Comparison of ENCODE assay signal across 1 cellular context in the genomic region with DNA sequence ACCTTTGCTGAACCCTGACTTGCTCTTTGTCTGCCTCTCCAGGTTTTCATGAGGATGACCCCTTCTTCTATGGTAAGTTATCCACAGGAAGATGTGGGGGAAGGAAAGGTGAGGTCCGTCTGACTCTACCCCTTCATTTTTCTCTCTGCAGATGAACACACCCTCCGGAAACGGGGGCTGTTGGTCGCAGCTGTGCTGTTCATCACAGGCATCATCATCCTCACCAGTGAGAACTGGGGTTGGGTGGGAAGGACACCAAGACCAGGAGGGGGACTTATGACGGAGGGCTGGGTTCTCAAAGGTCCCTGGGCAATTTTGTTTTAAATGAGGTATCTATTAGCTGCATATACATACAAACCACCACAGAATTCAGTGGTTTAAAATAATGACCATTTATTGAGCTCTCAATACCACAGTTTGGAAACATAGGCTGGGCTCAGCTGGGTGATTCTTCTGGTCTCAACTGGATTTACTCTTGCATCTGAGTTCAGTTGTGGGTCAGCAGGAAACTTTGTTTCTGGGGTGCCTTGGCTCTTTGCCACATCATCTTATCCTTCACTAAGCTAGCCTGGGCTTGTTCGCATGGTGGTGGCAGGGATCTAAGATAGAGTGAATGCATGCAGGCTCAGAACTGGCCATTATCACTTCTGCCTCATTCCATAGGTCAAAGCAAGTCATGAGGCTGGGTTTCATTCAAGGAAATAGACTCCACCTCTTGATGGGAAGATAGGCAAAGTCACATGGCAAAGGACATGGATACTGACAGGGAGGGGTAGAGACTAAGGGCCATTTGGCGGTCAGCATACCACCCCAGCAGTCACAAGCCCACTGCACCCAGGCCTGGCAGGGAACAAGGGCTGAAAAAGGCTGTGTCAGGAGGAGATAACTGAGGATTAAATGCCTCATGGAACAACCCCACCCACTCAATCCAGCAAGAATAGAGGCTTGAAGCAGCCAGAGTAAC.
TF ChIP-seq lines count a peak whose summit lies in the region.

No MANE protein-coding gene starts in this region.

TF ChIP-seq in HCT116, 20 proteins besides CTCF, POLR2A, EP300 and RAD21:
- TF ChIP-seq EGR1 (IDR thresholded peaks at IDR 0.05; ENCODE audit: low read depth) (no peak), SP1 (IDR thresholded peaks at IDR 0.05; ENCODE audit: low read depth) (no peak), ZNF274 (IDR thresholded peaks at IDR 0.05; ENCODE audit: low read depth, low read length) (no peak), CBX3 (IDR thresholded peaks at IDR 0.05; ENCODE audit: low read depth) (no peak), EZH2 (IDR thresholded peaks at IDR 0.05) (no peak), SRF (IDR thresholded peaks at IDR 0.05; ENCODE audit: low read depth) (no peak), ZFX (IDR thresholded peaks at IDR 0.05) (no peak), JUND (IDR thresholded peaks at IDR 0.05) (no peak)
- TF ChIP-seq, protein P1, sequence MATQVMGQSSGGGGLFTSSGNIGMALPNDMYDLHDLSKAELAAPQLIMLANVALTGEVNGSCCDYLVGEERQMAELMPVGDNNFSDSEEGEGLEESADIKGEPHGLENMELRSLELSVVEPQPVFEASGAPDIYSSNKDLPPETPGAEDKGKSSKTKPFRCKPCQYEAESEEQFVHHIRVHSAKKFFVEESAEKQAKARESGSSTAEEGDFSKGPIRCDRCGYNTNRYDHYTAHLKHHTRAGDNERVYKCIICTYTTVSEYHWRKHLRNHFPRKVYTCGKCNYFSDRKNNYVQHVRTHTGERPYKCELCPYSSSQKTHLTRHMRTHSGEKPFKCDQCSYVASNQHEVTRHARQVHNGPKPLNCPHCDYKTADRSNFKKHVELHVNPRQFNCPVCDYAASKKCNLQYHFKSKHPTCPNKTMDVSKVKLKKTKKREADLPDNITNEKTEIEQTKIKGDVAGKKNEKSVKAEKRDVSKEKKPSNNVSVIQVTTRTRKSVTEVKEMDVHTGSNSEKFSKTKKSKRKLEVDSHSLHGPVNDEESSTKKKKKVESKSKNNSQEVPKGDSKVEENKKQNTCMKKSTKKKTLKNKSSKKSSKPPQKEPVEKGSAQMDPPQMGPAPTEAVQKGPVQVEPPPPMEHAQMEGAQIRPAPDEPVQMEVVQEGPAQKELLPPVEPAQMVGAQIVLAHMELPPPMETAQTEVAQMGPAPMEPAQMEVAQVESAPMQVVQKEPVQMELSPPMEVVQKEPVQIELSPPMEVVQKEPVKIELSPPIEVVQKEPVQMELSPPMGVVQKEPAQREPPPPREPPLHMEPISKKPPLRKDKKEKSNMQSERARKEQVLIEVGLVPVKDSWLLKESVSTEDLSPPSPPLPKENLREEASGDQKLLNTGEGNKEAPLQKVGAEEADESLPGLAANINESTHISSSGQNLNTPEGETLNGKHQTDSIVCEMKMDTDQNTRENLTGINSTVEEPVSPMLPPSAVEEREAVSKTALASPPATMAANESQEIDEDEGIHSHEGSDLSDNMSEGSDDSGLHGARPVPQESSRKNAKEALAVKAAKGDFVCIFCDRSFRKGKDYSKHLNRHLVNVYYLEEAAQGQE (IDR thresholded peaks at IDR 0.05; ENCODE audit: low read depth) = no peak
